8 cellular contexts compared by ENCODE assay signal in genomic region chr9:131382850-131383729, GRCh38. TPM values are rescaled to one million over a fixed set of nuclear protein-coding genes. Genes with fewer than 3 reads are reported as not detected.
A peak's percentile ranks its signal among the peaks of the same experiment; 100 is the strongest.
DNase-seq lines count a peak whose midpoint lies in the region; ATAC-seq, FAIRE-seq and TF ChIP-seq lines count a peak whose summit lies in the region.

No MANE protein-coding gene starts in this region.

- DNase-seq in D341Med (ENCODE audit: low spot score) (peak; percentile 75), NCI-H2029 (lab: John Stamatoyannopoulos, UW) (peak; percentile 85), brain microvascular endothelial cell (peak; percentile 58), kidney (no peak), thyroid gland (peak; percentile 73 to 80)

- no peaks in the 10 kb centered on the region for H3K36me3 ChIP-seq in brain microvascular endothelial cell (replicated peaks)
- H3K36me3 ChIP-seq in kidney (ENCODE audit: control insufficient read depth in 1 of 2, insufficient read depth in 2 of 2, low read length in 2 of 2) = no peaks in the 10 kb centered on the region
- no peaks in the 10 kb centered on the region for H3K36me3 ChIP-seq in thyroid gland

- TF ChIP-seq POLR2A in thyroid gland (IDR thresholded peaks at IDR 0.05) (peak in 1 of 2 donors; percentile 43), GM18505 (IDR thresholded peaks at IDR 0.05; ENCODE audit: borderline replicate concordance, extremely low read depth, insufficient read depth, insufficient read length) (no peak)

- H3K4me1 ChIP-seq in kidney (ENCODE audit: control insufficient read depth in 1 of 2, insufficient read depth in 1 of 2, low read depth in 1 of 2, low read length in 2 of 2) (peaks cover 2 to 8% of the 10 kb centered on the region in 2 donors), thyroid gland (peaks cover 6 to 11% of the 10 kb centered on the region in 2 donors)

- no peak for TF ChIP-seq CTCF in brain microvascular endothelial cell (IDR thresholded peaks at IDR 0.05; ENCODE audit: low read depth, low read length, missing control alignments)
- no peak for TF ChIP-seq CTCF in kidney (IDR thresholded peaks at IDR 0.05; ENCODE audit: borderline replicate concordance, extremely low read depth, insufficient read depth)
- TF ChIP-seq CTCF in thyroid gland (IDR thresholded peaks at IDR 0.05) = no peak

- no peak for FAIRE-seq in kidney (lab: Jason Lieb, UNC)

- 55 to 57% methylated on average over 19 of the region's 19 CpGs for WGBS in thyroid gland, 2 donors

- ATAC-seq in GM18505 (IDR thresholded peaks at IDR 0.05; ENCODE audit: unreplicated experiment) = no peak
- no peak for ATAC-seq in HG03469 (IDR thresholded peaks at IDR 0.05; ENCODE audit: unreplicated experiment)
- ATAC-seq in GM18867 (IDR thresholded peaks at IDR 0.05; ENCODE audit: unreplicated experiment) = no peak

- no peaks in the 10 kb centered on the region for H3K9me3 ChIP-seq in kidney (ENCODE audit: control insufficient read depth in 1 of 2, low read length in 2 of 2)
- no peaks in the 10 kb centered on the region for H3K9me3 ChIP-seq in thyroid gland

- intact Hi-C loops in kidney (cut with DNase I) (no loop called here), thyroid gland (cut with DNase I) (no loop called here)

- no peak overlapping the region for H3K27ac ChIP-seq in brain microvascular endothelial cell
- peak overlapping the region; percentile 32 to 83 for H3K27ac ChIP-seq in kidney (ENCODE audit: low read depth in 2 of 2, low read length in 2 of 2)
- H3K27ac ChIP-seq in thyroid gland = peak overlapping the region; percentile 77 to 82 (median 79)

- no peaks in the 10 kb centered on the region for H3K27me3 ChIP-seq in brain microvascular endothelial cell (replicated peaks)
- H3K27me3 ChIP-seq in thyroid gland = no peaks in the 10 kb centered on the region

- H3K9ac ChIP-seq in kidney (ENCODE audit: low read length in 2 of 2) = peak overlapping the region in 1 of 2 donors; percentile 51

- no peak overlapping the region for H3K4me3 ChIP-seq in brain microvascular endothelial cell (ENCODE audit: low read depth, low read length)
- peak overlapping the region in 1 of 2 donors; percentile 13 for H3K4me3 ChIP-seq in kidney (ENCODE audit: low read length in 2 of 2)
- no peak overlapping the region for H3K4me3 ChIP-seq in thyroid gland (replicated peaks in 1 of 3)

- in situ Hi-C loops in brain microvascular endothelial cell (cut with HindIII; ENCODE audit: low pct_ligation_motif_present, low sequenced_read_pairs) = no loop called here

RNA-seq across cellular contexts. Expression of gene PRRC2B, which starts 10.8 kb away (rescaled TPM):
- 227 TPM for total RNA-seq in kidney
- 37.4 TPM for polyA plus RNA-seq in kidney (ENCODE audit: insufficient read depth, low read depth, low replicate concordance)
- 100 to 1,000 TPM in 3 of 4 donors, 10 to 100 TPM in 1; 81.7 to 159 (median 117) TPM for total RNA-seq in thyroid gland
